17 cellular contexts compared by ENCODE assay signal in genomic region chr2:240590681-240591111, GRCh38.
"Had no signal": no experiment of that assay in that cellular context is flagged by ENCODE, and none has a peak within 500 bp of the region (broad histone marks: within the 10 kb centered on the region; RNA-seq: fewer than 3 reads in every experiment).

No MANE protein-coding gene starts in this region.

- H3K27ac ChIP-seq: adrenal gland, skin epidermis, tibial artery had no signal

- H3K27ac Mint-ChIP-seq: endodermal cell; T-helper 2 cell treated with Interferon-gamma antibody and Interleukin-4, amounts not matched to agents 5 μg/mL and 100 μg/mL, for 36 hours had no signal

- H3K9me3 ChIP-seq: adrenal gland, mucosa of descending colon, tibial artery had no signal

- H3K4me3 ChIP-seq: adrenal gland, mucosa of descending colon, skin epidermis, tibial artery had no signal

- H3K27me3 ChIP-seq: adrenal gland, tibial artery had no signal

- H3K9me3 Mint-ChIP-seq: brain; endodermal cell; naive thymus-derived CD8-positive, alpha-beta T cell; stimulated activated effector memory CD8-positive, alpha-beta T cell treated with anti-CD3 and anti-CD28 coated beads, Interleukin-12 subunit alpha, Interleukin-12 subunit beta, amount 100 ng/mL, for 72 hours; T-helper 2 cell treated with Interferon-gamma antibody and Interleukin-4, amounts not matched to agents 5 μg/mL and 100 μg/mL, for 36 hours had no signal

- H3K27me3 Mint-ChIP-seq: naive thymus-derived CD8-positive, alpha-beta T cell had no signal

- H3K4me3 Mint-ChIP-seq: endodermal cell; naive thymus-derived CD8-positive, alpha-beta T cell; stimulated activated effector memory CD8-positive, alpha-beta T cell treated with anti-CD3 and anti-CD28 coated beads, Interleukin-12 subunit alpha, Interleukin-12 subunit beta, amount 100 ng/mL, for 72 hours; T-helper 2 cell treated with Interferon-gamma antibody and Interleukin-4, amounts not matched to agents 5 μg/mL and 100 μg/mL, for 36 hours had no signal

- DNase-seq: activated CD4-positive, alpha-beta T cell treated with anti-CD3 and anti-CD28 coated beads, Interleukin-2, amount 50 U/mL, for 48 hours; activated CD4-positive, CD25-positive, alpha-beta regulatory T cell treated with anti-CD3 and anti-CD28 coated beads, Interleukin-2, amount 50 U/mL, for 72 hours; activated naive CD4-positive, alpha-beta T cell; cerebellar nuclear complex; endodermal cell; erythroblast; hippocampal formation; kidney glomerular epithelial cell; nucleus accumbens had no signal
